16 cellular contexts compared by ENCODE assay signal in genomic region chr5:112965733-112966306, GRCh38.
"Had no signal": no experiment of that assay in that cellular context is flagged by ENCODE, and none has a peak within 500 bp of the region (broad histone marks: within the 10 kb centered on the region; RNA-seq: fewer than 3 reads in every experiment).

No MANE protein-coding gene starts in this region.

- H3K36me3 Mint-ChIP-seq: stimulated activated memory B cell treated with anti-CD40 and anti-IgM and Interleukin-4, amounts not matched to agents 10 μg/mL and 1 μg/mL and 100 μg/mL, for 72 hours had no signal

- H3K27me3 Mint-ChIP-seq: stimulated activated memory B cell treated with anti-CD40 and anti-IgM and Interleukin-4, amounts not matched to agents 10 μg/mL and 1 μg/mL and 100 μg/mL, for 72 hours had no signal

- H3K27ac Mint-ChIP-seq: stimulated activated memory B cell treated with anti-CD40 and anti-IgM and Interleukin-4, amounts not matched to agents 10 μg/mL and 1 μg/mL and 100 μg/mL, for 72 hours had no signal

- FAIRE-seq: islet of Langerhans had no signal

- H3K4me3 ChIP-seq: lung, ovary, right lobe of liver, smooth muscle cell, tibial artery, uterus had no signal

- ATAC-seq: esophagus mucosa; left colon; right lobe of liver; Right ventricle myocardium inferior; stimulated activated memory B cell treated with anti-CD40 and anti-IgM and Interleukin-4, amounts not matched to agents 10 μg/mL and 1 μg/mL and 100 μg/mL, for 72 hours had no signal

- H3K4me2 ChIP-seq: smooth muscle cell had no signal

- H3K4me3 Mint-ChIP-seq: stimulated activated memory B cell treated with anti-CD40 and anti-IgM and Interleukin-4, amounts not matched to agents 10 μg/mL and 1 μg/mL and 100 μg/mL, for 72 hours had no signal

- H3K36me3 ChIP-seq: ovary, right lobe of liver, tibial artery, uterus had no signal

- H3K9me3 ChIP-seq: ovary, right lobe of liver, tibial artery, uterus had no signal

- DNase-seq: activated CD4-positive, CD25-positive, alpha-beta regulatory T cell treated with anti-CD3 and anti-CD28 coated beads, Interleukin-2, amount 50 U/mL, for 72 hours; activated gamma-delta T cell treated with Interleukin-2 at 50 U/mL for 16 hours; amniotic stem cell; left colon; midbrain; ovary; right lobe of liver; T1000; tibial artery; uterus had no signal

- H3K9me3 Mint-ChIP-seq: stimulated activated memory B cell treated with anti-CD40 and anti-IgM and Interleukin-4, amounts not matched to agents 10 μg/mL and 1 μg/mL and 100 μg/mL, for 72 hours had no signal

- H3K27me3 ChIP-seq: ovary, right lobe of liver, tibial artery, uterus had no signal

- H3K4me1 ChIP-seq: right lobe of liver, uterus had no signal

- H3K27ac ChIP-seq: ovary, right lobe of liver, tibial artery, uterus had no signal
